ENCODE assay signal across 9 cellular contexts in genomic region chr2:28664120-28664842, GRCh38.
DNase-seq lines count a peak whose midpoint lies in the region; ATAC-seq and TF ChIP-seq lines count a peak whose summit lies in the region.
"Had no signal": no experiment of that assay in that cellular context is flagged by ENCODE, and none has a peak within 500 bp of the region (broad histone marks: within the 10 kb centered on the region; RNA-seq: fewer than 3 reads in every experiment).

No MANE protein-coding gene starts in this region.

- no peaks in the 10 kb centered on the region for H3K27me3 Mint-ChIP-seq in activated T-helper 17 cell treated with anti-CD3 and anti-CD28 coated beads, Interleukin-2, amount 50 U/mL, for 72 hours

- intact Hi-C loops in psoas muscle (cut with DNase I): no loop called here

- no peak overlapping the region for H3K4me3 Mint-ChIP-seq in activated T-helper 17 cell treated with anti-CD3 and anti-CD28 coated beads, Interleukin-2, amount 50 U/mL, for 72 hours
- H3K4me3 Mint-ChIP-seq: immature natural killer cell had no signal

- peak overlapping the region; percentile 2 for H3K27ac Mint-ChIP-seq in activated T-helper 17 cell treated with anti-CD3 and anti-CD28 coated beads, Interleukin-2, amount 50 U/mL, for 72 hours

- H3K36me3 Mint-ChIP-seq in activated T-helper 17 cell treated with anti-CD3 and anti-CD28 coated beads, Interleukin-2, amount 50 U/mL, for 72 hours (ENCODE audit: low read depth): no peaks in the 10 kb centered on the region
- H3K36me3 Mint-ChIP-seq: immature natural killer cell had no signal

- H3K4me3 ChIP-seq in cardiac muscle cell (no peak overlapping the region), psoas muscle (no peak overlapping the region)

- peaks cover 5% of the 10 kb centered on the region for H3K4me1 Mint-ChIP-seq in activated T-helper 17 cell treated with anti-CD3 and anti-CD28 coated beads, Interleukin-2, amount 50 U/mL, for 72 hours
- H3K4me1 Mint-ChIP-seq: immature natural killer cell had no signal

- H3K27me3 ChIP-seq in cardiac muscle cell (no peaks in the 10 kb centered on the region), psoas muscle (ENCODE audit: insufficient read depth in 3 of 3, low read length in 2 of 3) (no peaks in the 10 kb centered on the region)

- H3K4me1 ChIP-seq in cardiac muscle cell (ENCODE audit: low read depth) (peaks cover 17% of the 10 kb centered on the region), psoas muscle (peaks cover 36% of the 10 kb centered on the region)

- TF ChIP-seq CTCF in cardiac muscle cell (IDR thresholded peaks at IDR 0.05; ENCODE audit: low read depth, low read length) (no peak), psoas muscle (IDR thresholded peaks at IDR 0.05) (no peak), GM13977 (IDR thresholded peaks at IDR 0.05; ENCODE audit: extremely low read depth, insufficient read depth, missing control alignments) (no peak)

- in situ Hi-C loops in GM13977 (cut with MboI; ENCODE audit: low pct_unique_long_range_greater_than_20kb, low sequenced_read_pairs, unreplicated experiment): no loop called here

- H3K36me3 ChIP-seq in cardiac muscle cell (no peaks in the 10 kb centered on the region), psoas muscle (ENCODE audit: insufficient read depth in 1 of 2, low read depth in 1 of 2) (no peaks in the 10 kb centered on the region)

- 47 to 58% (median 55%) methylated on average over 19 to 22 of the region's 22 CpGs for WGBS in psoas muscle, 3 donors

- H3K9me3 Mint-ChIP-seq in activated T-helper 17 cell treated with anti-CD3 and anti-CD28 coated beads, Interleukin-2, amount 50 U/mL, for 72 hours: no peaks in the 10 kb centered on the region
- H3K9me3 Mint-ChIP-seq: immature natural killer cell had no signal

- no peaks in the 10 kb centered on the region for H3K9me3 ChIP-seq in cardiac muscle cell (ENCODE audit: low read depth)
- H3K9me3 ChIP-seq in psoas muscle: no peaks in the 10 kb centered on the region

- DNase-seq in HCEC 1CT (peak; percentile 13), cardiac muscle cell (ENCODE audit: low read depth in 1 of 2, low spot score in 1 of 2) (peak; percentile 44 to 78), psoas muscle (no peak), GM13977 (ENCODE audit: low spot score) (no peak)
- DNase-seq: immature natural killer cell had no signal

- ATAC-seq in activated T-helper 17 cell treated with anti-CD3 and anti-CD28 coated beads, Interleukin-2, amount 50 U/mL, for 72 hours (replicated peaks): no peak
- ATAC-seq in psoas muscle (peak; percentile 39 to 58 (median 48)), HG03565 (IDR thresholded peaks at IDR 0.05; ENCODE audit: unreplicated experiment) (no peak), GM18868 (IDR thresholded peaks at IDR 0.05; ENCODE audit: unreplicated experiment) (no peak), GM18517 (IDR thresholded peaks at IDR 0.05; ENCODE audit: unreplicated experiment) (no peak)

- peak overlapping the region; percentile 66 for H3K27ac ChIP-seq in cardiac muscle cell
- peak overlapping the region; percentile 0 for H3K27ac ChIP-seq in psoas muscle

Comparison
In these comparisons a context has a peak if more than half of its experiments do, and no peak if none do; other contexts are left out.
1. DNase-seq: peak in HCEC 1CT (single experiment) and cardiac muscle cell (2 of 2); none in psoas muscle (0 of 2) and GM13977 (single experiment).
2. ATAC-seq: peak in psoas muscle (4 of 4); none in activated T-helper 17 cell treated with anti-CD3 and anti-CD28 coated beads, Interleukin-2, amount 50 U/mL, for 72 hours (single experiment), HG03565 (single experiment), GM18868 (single experiment) and GM18517 (single experiment).